In genomic region chr21:38323721-38324591, GRCh38 we compare ENCODE assay signal across 9 cellular contexts.
A peak's percentile ranks its signal among the peaks of the same experiment; 100 is the strongest.
DNase-seq lines count a peak whose midpoint lies in the region; ATAC-seq lines count a peak whose summit lies in the region.
"Had no signal": no experiment of that assay in that cellular context is flagged by ENCODE, and none has a peak within 500 bp of the region (broad histone marks: within the 10 kb centered on the region; RNA-seq: fewer than 3 reads in every experiment).

No MANE protein-coding gene starts in this region.

- no peak overlapping the region for H3K4me3 Mint-ChIP-seq in activated naive CD8-positive, alpha-beta T cell treated with anti-CD3 and anti-CD28 coated beads, Interleukin-2, amount 50 U/mL, for 24 hours

- WGBS in mesendoderm (ENCODE audit: extremely low coverage, insufficient coverage, low lambda C conversion rate), result no CpG with 5 or more reads among the region's 6 CpGs

- peak overlapping the region; percentile 65 for H3K18ac ChIP-seq in mesendoderm (ENCODE audit: low read length)

- no peak overlapping the region for H2BK5ac ChIP-seq in mesendoderm (ENCODE audit: low read length)

- peaks cover 10% of the 10 kb centered on the region for H3K4me1 ChIP-seq in mesendoderm (ENCODE audit: control insufficient read depth, low read depth, low read length)

- H2AK5ac ChIP-seq in mesendoderm (ENCODE audit: low read length), result no peak overlapping the region

- peaks cover 17% of the 10 kb centered on the region for H3K4me1 Mint-ChIP-seq in activated naive CD8-positive, alpha-beta T cell treated with anti-CD3 and anti-CD28 coated beads, Interleukin-2, amount 50 U/mL, for 24 hours

- H3K9ac ChIP-seq in mesendoderm (ENCODE audit: low read length), result no peak overlapping the region

- H3K9me3 Mint-ChIP-seq in activated naive CD8-positive, alpha-beta T cell treated with anti-CD3 and anti-CD28 coated beads, Interleukin-2, amount 50 U/mL, for 24 hours, result no peaks in the 10 kb centered on the region

- no peak overlapping the region for H4K8ac ChIP-seq in mesendoderm (ENCODE audit: low read depth, low read length)

- no peaks in the 10 kb centered on the region for H3K36me3 ChIP-seq in mesendoderm (ENCODE audit: control insufficient read depth, insufficient read depth, low read length)

- no peak overlapping the region for H3K56ac ChIP-seq in mesendoderm (ENCODE audit: low read length)

- no peak overlapping the region for H4K5ac ChIP-seq in mesendoderm (ENCODE audit: low read length)

- H3K4ac ChIP-seq in mesendoderm (ENCODE audit: low read depth, low read length), result no peak overlapping the region

- no peaks in the 10 kb centered on the region for H3K79me1 ChIP-seq in mesendoderm (ENCODE audit: low read length)

- no peak overlapping the region for H3K4me3 ChIP-seq in mesendoderm (ENCODE audit: low read length)

- peak; percentile 21 for ATAC-seq in activated naive CD8-positive, alpha-beta T cell treated with anti-CD3 and anti-CD28 coated beads, Interleukin-2, amount 50 U/mL, for 24 hours
- ATAC-seq in HG03196 (IDR thresholded peaks at IDR 0.05; ENCODE audit: unreplicated experiment) (no peak), GM19035 (IDR thresholded peaks at IDR 0.05; ENCODE audit: unreplicated experiment) (no peak), GM19467 (IDR thresholded peaks at IDR 0.05; ENCODE audit: unreplicated experiment) (no peak), GM18520 (IDR thresholded peaks at IDR 0.05; ENCODE audit: unreplicated experiment) (no peak)
- ATAC-seq: Panc1 had no signal

- no peak overlapping the region for H3K27ac Mint-ChIP-seq in activated naive CD8-positive, alpha-beta T cell treated with anti-CD3 and anti-CD28 coated beads, Interleukin-2, amount 50 U/mL, for 24 hours

- H3K27me3 Mint-ChIP-seq in activated naive CD8-positive, alpha-beta T cell treated with anti-CD3 and anti-CD28 coated beads, Interleukin-2, amount 50 U/mL, for 24 hours, result no peaks in the 10 kb centered on the region

- H3K23ac ChIP-seq in mesendoderm (ENCODE audit: low read length), result no peak overlapping the region

- no peaks in the 10 kb centered on the region for H3K36me3 Mint-ChIP-seq in activated naive CD8-positive, alpha-beta T cell treated with anti-CD3 and anti-CD28 coated beads, Interleukin-2, amount 50 U/mL, for 24 hours (ENCODE audit: low read depth)

- H3K79me2 ChIP-seq in mesendoderm (ENCODE audit: control insufficient read depth, insufficient read depth, low read length), result no peaks in the 10 kb centered on the region

- H3K27ac ChIP-seq in mesendoderm (ENCODE audit: low read depth, low read length), result no peak overlapping the region

- H2BK15ac ChIP-seq in mesendoderm (replicated peaks; ENCODE audit: low read depth), result no peak overlapping the region

- DNase-seq in GM03348 (ENCODE audit: low spot score), result peak; percentile 75
- DNase-seq in NCI-H128 (lab: John Stamatoyannopoulos, UW; ENCODE audit: unreplicated experiment), result peak; percentile 5
- no peak for DNase-seq in activated naive CD8-positive, alpha-beta T cell treated with anti-CD3 and anti-CD28 coated beads, Interleukin-2, amount 50 U/mL, for 24 hours
- DNase-seq in mesendoderm, result peak; percentile 87

- H3K27me3 ChIP-seq in mesendoderm (ENCODE audit: insufficient read depth, low read length, poor library complexity), result no peaks in the 10 kb centered on the region

- H2BK120ac ChIP-seq in mesendoderm (ENCODE audit: low read depth, low read length), result no peak overlapping the region

- no peak overlapping the region for H3K4me2 ChIP-seq in mesendoderm (ENCODE audit: low read length)
